ENCODE assay signal across 1 cellular context in the genomic region with DNA sequence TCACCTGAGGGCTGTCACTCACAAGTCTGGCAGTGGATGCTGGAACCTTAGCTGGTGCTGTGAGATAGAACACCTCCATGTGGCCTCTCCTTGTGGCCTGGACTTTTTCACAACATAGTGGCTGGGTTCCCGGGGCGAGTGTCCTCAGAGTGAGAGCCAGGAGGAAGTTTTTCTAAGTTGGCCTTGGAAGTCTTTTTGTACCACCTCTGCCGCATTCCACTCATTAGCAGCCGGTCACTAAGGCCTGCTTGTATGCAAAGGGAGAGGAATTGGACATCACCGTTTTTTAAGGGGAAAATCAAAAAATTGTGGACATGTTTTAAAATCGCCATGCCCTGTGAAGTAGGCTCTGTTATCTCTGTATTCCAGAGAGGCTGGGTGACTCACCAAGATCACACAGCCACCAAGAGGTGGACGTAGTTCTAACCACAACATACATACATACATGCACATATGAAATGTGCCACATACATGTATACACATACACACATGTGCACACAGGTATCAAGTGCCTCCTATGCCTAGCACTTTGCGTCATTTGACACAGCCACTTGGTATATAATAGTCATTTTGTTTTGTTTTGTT.
TF ChIP-seq lines count a peak whose summit lies in the region.

No MANE protein-coding gene starts in this region.

TF ChIP-seq in K562, 482 proteins besides CTCF, POLR2A, EP300 and RAD21 (continued from another document):
- TF ChIP-seq, protein P1, sequence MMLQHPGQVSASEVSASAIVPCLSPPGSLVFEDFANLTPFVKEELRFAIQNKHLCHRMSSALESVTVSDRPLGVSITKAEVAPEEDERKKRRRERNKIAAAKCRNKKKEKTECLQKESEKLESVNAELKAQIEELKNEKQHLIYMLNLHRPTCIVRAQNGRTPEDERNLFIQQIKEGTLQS (IDR thresholded peaks at IDR 0.05), result peak; percentile 64
- TF ChIP-seq, protein P1 (CRISPR knock-in tag; conservative IDR thresholded peaks at IDR 0.05), result 0 out of 2 replicates have a peak, but pooled peaks have one; percentile 42
- TF ChIP-seq MBD2 (IDR thresholded peaks at IDR 0.05; ENCODE audit: borderline replicate concordance, low read depth) (no peak), SRSF1 (IDR thresholded peaks at IDR 0.05; ENCODE audit: low read depth, low read length) (no peak), HDAC1 (IDR thresholded peaks at IDR 0.05) (no peak), EZH2 (IDR thresholded peaks at IDR 0.05; ENCODE audit: borderline replicate concordance, low read depth, low read length) (no peak), HDAC2 (IDR thresholded peaks at IDR 0.05) (no peak), ZNF408 (CRISPR knock-in tag; IDR thresholded peaks at IDR 0.05; ENCODE audit: low read depth) (no peak), RBM39 (optimal IDR thresholded peaks at IDR 0.05; ENCODE audit: low read depth, low read length) (no peak), HDAC3 (IDR thresholded peaks at IDR 0.05; ENCODE audit: borderline replicate concordance, partially characterized antibody) (no peak)
- TF ChIP-seq, protein P2, sequence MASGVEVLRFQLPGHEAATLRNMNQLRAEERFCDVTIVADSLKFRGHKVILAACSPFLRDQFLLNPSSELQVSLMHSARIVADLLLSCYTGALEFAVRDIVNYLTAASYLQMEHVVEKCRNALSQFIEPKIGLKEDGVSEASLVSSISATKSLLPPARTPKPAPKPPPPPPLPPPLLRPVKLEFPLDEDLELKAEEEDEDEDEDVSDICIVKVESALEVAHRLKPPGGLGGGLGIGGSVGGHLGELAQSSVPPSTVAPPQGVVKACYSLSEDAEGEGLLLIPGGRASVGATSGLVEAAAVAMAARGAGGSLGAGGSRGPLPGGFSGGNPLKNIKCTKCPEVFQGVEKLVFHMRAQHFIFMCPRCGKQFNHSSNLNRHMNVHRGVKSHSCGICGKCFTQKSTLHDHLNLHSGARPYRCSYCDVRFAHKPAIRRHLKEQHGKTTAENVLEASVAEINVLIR (CRISPR knock-in tag; IDR thresholded peaks at IDR 0.05), result no peak
- TF ChIP-seq, protein P3, sequence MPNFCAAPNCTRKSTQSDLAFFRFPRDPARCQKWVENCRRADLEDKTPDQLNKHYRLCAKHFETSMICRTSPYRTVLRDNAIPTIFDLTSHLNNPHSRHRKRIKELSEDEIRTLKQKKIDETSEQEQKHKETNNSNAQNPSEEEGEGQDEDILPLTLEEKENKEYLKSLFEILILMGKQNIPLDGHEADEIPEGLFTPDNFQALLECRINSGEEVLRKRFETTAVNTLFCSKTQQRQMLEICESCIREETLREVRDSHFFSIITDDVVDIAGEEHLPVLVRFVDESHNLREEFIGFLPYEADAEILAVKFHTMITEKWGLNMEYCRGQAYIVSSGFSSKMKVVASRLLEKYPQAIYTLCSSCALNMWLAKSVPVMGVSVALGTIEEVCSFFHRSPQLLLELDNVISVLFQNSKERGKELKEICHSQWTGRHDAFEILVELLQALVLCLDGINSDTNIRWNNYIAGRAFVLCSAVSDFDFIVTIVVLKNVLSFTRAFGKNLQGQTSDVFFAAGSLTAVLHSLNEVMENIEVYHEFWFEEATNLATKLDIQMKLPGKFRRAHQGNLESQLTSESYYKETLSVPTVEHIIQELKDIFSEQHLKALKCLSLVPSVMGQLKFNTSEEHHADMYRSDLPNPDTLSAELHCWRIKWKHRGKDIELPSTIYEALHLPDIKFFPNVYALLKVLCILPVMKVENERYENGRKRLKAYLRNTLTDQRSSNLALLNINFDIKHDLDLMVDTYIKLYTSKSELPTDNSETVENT (CRISPR knock-in tag; IDR thresholded peaks at IDR 0.05), result no peak
- TF ChIP-seq, protein P4, sequence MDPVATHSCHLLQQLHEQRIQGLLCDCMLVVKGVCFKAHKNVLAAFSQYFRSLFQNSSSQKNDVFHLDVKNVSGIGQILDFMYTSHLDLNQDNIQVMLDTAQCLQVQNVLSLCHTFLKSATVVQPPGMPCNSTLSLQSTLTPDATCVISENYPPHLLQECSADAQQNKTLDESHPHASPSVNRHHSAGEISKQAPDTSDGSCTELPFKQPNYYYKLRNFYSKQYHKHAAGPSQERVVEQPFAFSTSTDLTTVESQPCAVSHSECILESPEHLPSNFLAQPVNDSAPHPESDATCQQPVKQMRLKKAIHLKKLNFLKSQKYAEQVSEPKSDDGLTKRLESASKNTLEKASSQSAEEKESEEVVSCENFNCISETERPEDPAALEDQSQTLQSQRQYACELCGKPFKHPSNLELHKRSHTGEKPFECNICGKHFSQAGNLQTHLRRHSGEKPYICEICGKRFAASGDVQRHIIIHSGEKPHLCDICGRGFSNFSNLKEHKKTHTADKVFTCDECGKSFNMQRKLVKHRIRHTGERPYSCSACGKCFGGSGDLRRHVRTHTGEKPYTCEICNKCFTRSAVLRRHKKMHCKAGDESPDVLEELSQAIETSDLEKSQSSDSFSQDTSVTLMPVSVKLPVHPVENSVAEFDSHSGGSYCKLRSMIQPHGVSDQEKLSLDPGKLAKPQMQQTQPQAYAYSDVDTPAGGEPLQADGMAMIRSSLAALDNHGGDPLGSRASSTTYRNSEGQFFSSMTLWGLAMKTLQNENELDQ (CRISPR knock-in tag; IDR thresholded peaks at IDR 0.05; ENCODE audit: borderline replicate concordance), result no peak
